ENCODE assay signal across 24 cellular contexts in genomic region chr6:106206905-106207304, GRCh38.
DNase-seq lines count a peak whose midpoint lies in the region; ATAC-seq and TF ChIP-seq lines count a peak whose summit lies in the region.
"Had no signal": no experiment of that assay in that cellular context is flagged by ENCODE, and none has a peak within 500 bp of the region (broad histone marks: within the 10 kb centered on the region; RNA-seq: fewer than 3 reads in every experiment).

No MANE protein-coding gene starts in this region.

- H3K27ac Mint-ChIP-seq in stimulated activated naive CD8-positive, alpha-beta T cell treated with anti-CD3 and anti-CD28 coated beads, Interleukin-15, amount 100 ng/mL, for 72 hours, result peak overlapping the region; percentile 4 to 86
- H3K27ac Mint-ChIP-seq: CD8-positive, alpha-beta memory T cell; IgD-negative memory B cell; stimulated activated naive CD8-positive, alpha-beta T cell treated with anti-CD3 and anti-CD28 coated beads, Interleukin-15, Interleukin-2, amounts not matched to agents 100 ng/mL and 50 ng/mL, for 24 hours had no signal

- intact Hi-C loops in ascending aorta (cut with DNase I) (no loop called here), sigmoid colon (cut with DNase I) (no loop called here)

- no peak overlapping the region for H3K4me3 ChIP-seq in ascending aorta
- no peak overlapping the region for H3K4me3 ChIP-seq in sigmoid colon
- H3K4me3 ChIP-seq: colonic mucosa, heart right ventricle, SJCRH30, skin epidermis had no signal

- H3K4me1 ChIP-seq in ascending aorta (no peaks in the 10 kb centered on the region), sigmoid colon (no peaks in the 10 kb centered on the region)
- H3K4me1 ChIP-seq: colonic mucosa, heart right ventricle, SJCRH30 had no signal

- no peak for DNase-seq in stimulated activated naive CD8-positive, alpha-beta T cell treated with anti-CD3 and anti-CD28 coated beads, Interleukin-15, amount 100 ng/mL, for 72 hours
- no peak for DNase-seq in stimulated activated naive CD8-positive, alpha-beta T cell treated with anti-CD3 and anti-CD28 coated beads, Interleukin-15, Interleukin-2, amounts not matched to agents 100 U/mL and 50 U/mL, for 24 hours
- no peak for DNase-seq in ascending aorta (ENCODE audit: low spot score in 2 of 2)
- no peak for DNase-seq in activated T-cell treated with anti-CD3 and anti-CD28 coated beads for 4 hours
- DNase-seq in sigmoid colon, result no peak
- DNase-seq in NCI-H1436 (lab: John Stamatoyannopoulos, UW), result no peak
- DNase-seq: ACHN; activated CD4-positive, alpha-beta T cell treated with anti-CD3 and anti-CD28 coated beads, Interleukin-2, amount 50 U/mL, for 48 hours; activated effector memory CD4-positive, alpha-beta T cell treated with Interleukin-2 at 50 U/mL for 16 hours; CD8-positive, alpha-beta memory T cell; colonic mucosa; EL; erythroblast; heart right ventricle; kidney glomerular epithelial cell; midbrain; NCI-H1048; nucleus accumbens; SJCRH30 had no signal

- 78 to 81% methylated on average over 1 of the region's 1 CpG for WGBS in sigmoid colon, 2 donors

- no peaks in the 10 kb centered on the region for H3K27me3 Mint-ChIP-seq in stimulated activated naive CD8-positive, alpha-beta T cell treated with anti-CD3 and anti-CD28 coated beads, Interleukin-15, amount 100 ng/mL, for 72 hours
- H3K27me3 Mint-ChIP-seq: CD8-positive, alpha-beta memory T cell; IgD-negative memory B cell; stimulated activated naive CD8-positive, alpha-beta T cell treated with anti-CD3 and anti-CD28 coated beads, Interleukin-15, Interleukin-2, amounts not matched to agents 100 ng/mL and 50 ng/mL, for 24 hours had no signal

- peaks cover 8 to 15% of the 10 kb centered on the region in 2 donors for H3K9me3 Mint-ChIP-seq in stimulated activated naive CD8-positive, alpha-beta T cell treated with anti-CD3 and anti-CD28 coated beads, Interleukin-15, amount 100 ng/mL, for 72 hours
- H3K9me3 Mint-ChIP-seq: CD8-positive, alpha-beta memory T cell; stimulated activated naive CD8-positive, alpha-beta T cell treated with anti-CD3 and anti-CD28 coated beads, Interleukin-15, Interleukin-2, amounts not matched to agents 100 ng/mL and 50 ng/mL, for 24 hours had no signal

- H3K27ac ChIP-seq in ascending aorta (no peak overlapping the region), sigmoid colon (no peak overlapping the region)
- H3K27ac ChIP-seq: colonic mucosa, heart right ventricle, SJCRH30, skin epidermis had no signal

- peak overlapping the region in 1 of 2 donors; percentile 2 for H3K4me3 Mint-ChIP-seq in stimulated activated naive CD8-positive, alpha-beta T cell treated with anti-CD3 and anti-CD28 coated beads, Interleukin-15, amount 100 ng/mL, for 72 hours
- H3K4me3 Mint-ChIP-seq: CD8-positive, alpha-beta memory T cell; IgD-negative memory B cell; stimulated activated naive CD8-positive, alpha-beta T cell treated with anti-CD3 and anti-CD28 coated beads, Interleukin-15, Interleukin-2, amounts not matched to agents 100 ng/mL and 50 ng/mL, for 24 hours had no signal

- no peak for TF ChIP-seq EP300 in sigmoid colon (IDR thresholded peaks at IDR 0.05)

- no peak for TF ChIP-seq POLR2A in sigmoid colon (IDR thresholded peaks at IDR 0.05)

- H3K27me3 ChIP-seq in ascending aorta (no peaks in the 10 kb centered on the region), sigmoid colon (no peaks in the 10 kb centered on the region)
- H3K27me3 ChIP-seq: colonic mucosa, heart right ventricle, SJCRH30 had no signal

- H3K9me3 ChIP-seq in ascending aorta (no peaks in the 10 kb centered on the region), sigmoid colon (no peaks in the 10 kb centered on the region)
- H3K9me3 ChIP-seq: colonic mucosa, SJCRH30 had no signal

- TF ChIP-seq CTCF in ascending aorta (IDR thresholded peaks at IDR 0.05) (no peak), sigmoid colon (IDR thresholded peaks at IDR 0.05) (no peak)

- H3K36me3 ChIP-seq in ascending aorta, result no peaks in the 10 kb centered on the region
- peaks cover 0 to under 1% (median 0%) of the 10 kb centered on the region in 4 donors for H3K36me3 ChIP-seq in sigmoid colon
- H3K36me3 ChIP-seq: colonic mucosa, SJCRH30 had no signal

- H3K4me1 Mint-ChIP-seq in stimulated activated naive CD8-positive, alpha-beta T cell treated with anti-CD3 and anti-CD28 coated beads, Interleukin-15, amount 100 ng/mL, for 72 hours, result peaks cover 38% of the 10 kb centered on the region

- peak; percentile 83 for ATAC-seq in stimulated activated naive CD8-positive, alpha-beta T cell treated with anti-CD3 and anti-CD28 coated beads, Interleukin-15, amount 100 ng/mL, for 72 hours
- no peak for ATAC-seq in stimulated activated naive CD8-positive, alpha-beta T cell treated with anti-CD3 and anti-CD28 coated beads, Interleukin-15, Interleukin-2, amounts not matched to agents 100 U/mL and 50 U/mL, for 24 hours
- ATAC-seq in GM21447 (IDR thresholded peaks at IDR 0.05; ENCODE audit: unreplicated experiment), result peak; percentile 50
- peak; percentile 79 for ATAC-seq in HG03060 (IDR thresholded peaks at IDR 0.05; ENCODE audit: low read depth, unreplicated experiment)
- ATAC-seq: heart right ventricle had no signal
